1 cellular context compared by ENCODE assay signal in genomic region chr1:89999628-90000027, GRCh38.
TF ChIP-seq lines count a peak whose summit lies in the region.

No MANE protein-coding gene starts in this region.

TF ChIP-seq in K562, 482 proteins besides CTCF, POLR2A, EP300 and RAD21:
- TF ChIP-seq ARID2 (IDR thresholded peaks at IDR 0.05) (no peak), ZNF551 (CRISPR knock-in tag; IDR thresholded peaks at IDR 0.05) (no peak)
